In genomic region chr17:29162909-29163341, GRCh38 we compare ENCODE assay signal across 14 cellular contexts. TPM values are rescaled to one million over a fixed set of nuclear protein-coding genes. Genes with fewer than 3 reads are reported as not detected.
DNase-seq lines count a peak whose midpoint lies in the region; ATAC-seq and TF ChIP-seq lines count a peak whose summit lies in the region.
"Had no signal": no experiment of that assay in that cellular context is flagged by ENCODE, and none has a peak within 500 bp of the region (broad histone marks: within the 10 kb centered on the region; RNA-seq: fewer than 3 reads in every experiment).

No MANE protein-coding gene starts in this region.

- CTCF ChIA-PET in Panc1 (lab: Charles Lee): no interaction called here

- intact Hi-C loops in heart left ventricle (cut with DNase I) (no loop called here), left ventricle myocardium superior (cut with micrococcal nuclease) (no loop called here), Panc1 (cut with micrococcal nuclease; ENCODE audit: unreplicated experiment) (no loop called here), spleen (cut with DNase I; ENCODE audit: low total_unique reads) (no loop called here)

- H3K4me1 Mint-ChIP-seq in glutamatergic neuron (ENCODE audit: low read depth, unreplicated experiment): peaks cover 55% of the 10 kb centered on the region

- no peaks in the 10 kb centered on the region for H3K9me3 ChIP-seq in heart left ventricle
- no peaks in the 10 kb centered on the region for H3K9me3 ChIP-seq in Panc1 (ENCODE audit: control insufficient read depth, insufficient read depth, low read depth, low read length)
- no peaks in the 10 kb centered on the region for H3K9me3 ChIP-seq in spleen
- H3K9me3 ChIP-seq: mucosa of descending colon had no signal

- peak overlapping the region in 1 of 12 donors; percentile 27 for H3K27ac ChIP-seq in heart left ventricle
- peak overlapping the region; percentile 41 for H3K27ac ChIP-seq in Panc1 (ENCODE audit: low read length)
- H3K27ac ChIP-seq in spleen: peak overlapping the region in 4 of 8 donors; percentile 18 to 45 (median 43)

- in situ Hi-C loops in Panc1 (cut with HindIII; ENCODE audit: low pct_unique_long_range_greater_than_20kb, low sequenced_read_pairs): no loop called here

- no peaks in the 10 kb centered on the region for H3K36me3 Mint-ChIP-seq in glutamatergic neuron (ENCODE audit: unreplicated experiment)

- peaks cover 13% of the 10 kb centered on the region for H3K27me3 Mint-ChIP-seq in glutamatergic neuron (ENCODE audit: unreplicated experiment)
- H3K27me3 Mint-ChIP-seq: activated CD8-positive, alpha-beta T cell treated with anti-CD3 and anti-CD28 coated beads for 36 hours; stimulated activated naive CD8-positive, alpha-beta T cell treated with anti-CD3 and anti-CD28 coated beads, Interleukin-15, Interleukin-2, amounts not matched to agents 100 ng/mL and 50 ng/mL, for 24 hours had no signal

- H3K9me3 Mint-ChIP-seq in glutamatergic neuron (ENCODE audit: unreplicated experiment): peaks cover 15% of the 10 kb centered on the region
- H3K9me3 Mint-ChIP-seq: activated CD8-positive, alpha-beta T cell treated with anti-CD3 and anti-CD28 coated beads for 36 hours; stimulated activated naive CD8-positive, alpha-beta T cell treated with anti-CD3 and anti-CD28 coated beads, Interleukin-15, Interleukin-2, amounts not matched to agents 100 ng/mL and 50 ng/mL, for 24 hours had no signal

- no peak for TF ChIP-seq POLR2A in heart left ventricle (IDR thresholded peaks at IDR 0.05)
- no peak for TF ChIP-seq POLR2A in spleen (IDR thresholded peaks at IDR 0.05)

- POLR2A ChIA-PET in Panc1 (lab: Charles Lee): no interaction called here

- H3K27me3 ChIP-seq in heart left ventricle (no peaks in the 10 kb centered on the region), Panc1 (ENCODE audit: control insufficient read depth, insufficient read depth, low read length) (no peaks in the 10 kb centered on the region), spleen (replicated peaks in 1 of 7) (no peaks in the 10 kb centered on the region)

- TF ChIP-seq CTCF in heart left ventricle (IDR thresholded peaks at IDR 0.05) (no peak), Panc1 (IDR thresholded peaks at IDR 0.05) (no peak), glutamatergic neuron (IDR thresholded peaks at IDR 0.05; ENCODE audit: partially characterized antibody, unreplicated experiment) (no peak), spleen (IDR thresholded peaks at IDR 0.05 in 8 of 11, conservative IDR thresholded peaks at IDR 0.05 in 3 of 11) (no peak)

- DNase-seq in heart left ventricle (no peak), left ventricle myocardium superior (no peak), Panc1 (ENCODE audit: low read depth, low spot score) (no peak), glutamatergic neuron (peak; percentile 50), spleen (peak; percentile 55), NCI-H187 (lab: John Stamatoyannopoulos, UW) (no peak)
- DNase-seq: activated CD8-positive, alpha-beta T cell treated with anti-CD3 and anti-CD28 coated beads for 36 hours; amniotic stem cell; GDM1; mucosa of descending colon; NCI-H1105 treated with DMSO at 0.1 percent for 48 hours had no signal

- no TSS peak for BruUV-seq in Panc1 (replicated peaks; lab: Mats Ljungman, UMichigan)

- ATAC-seq in heart left ventricle (peak in 3 of 4 donors; percentile 12 to 25 (median 23)), left ventricle myocardium superior (no peak), Panc1 (no peak), GM21576 (IDR thresholded peaks at IDR 0.05; ENCODE audit: unreplicated experiment) (no peak), GM21619 (IDR thresholded peaks at IDR 0.05; ENCODE audit: unreplicated experiment) (no peak)
- ATAC-seq: activated CD8-positive, alpha-beta T cell treated with anti-CD3 and anti-CD28 coated beads for 36 hours; mucosa of descending colon had no signal

- H3K4me3 ChIP-seq in heart left ventricle (no peak overlapping the region), Panc1 (ENCODE audit: low read depth in 2 of 2, low read length in 2 of 2) (no peak overlapping the region), spleen (no peak overlapping the region)
- H3K4me3 ChIP-seq: mucosa of descending colon had no signal

- H3K4me3 Mint-ChIP-seq in glutamatergic neuron (ENCODE audit: unreplicated experiment): peak overlapping the region; percentile 54
- H3K4me3 Mint-ChIP-seq: activated CD8-positive, alpha-beta T cell treated with anti-CD3 and anti-CD28 coated beads for 36 hours; stimulated activated naive CD8-positive, alpha-beta T cell treated with anti-CD3 and anti-CD28 coated beads, Interleukin-15, Interleukin-2, amounts not matched to agents 100 ng/mL and 50 ng/mL, for 24 hours had no signal

- peak overlapping the region; percentile 53 for H3K27ac Mint-ChIP-seq in glutamatergic neuron (ENCODE audit: unreplicated experiment)
- H3K27ac Mint-ChIP-seq: activated CD8-positive, alpha-beta T cell treated with anti-CD3 and anti-CD28 coated beads for 36 hours; stimulated activated naive CD8-positive, alpha-beta T cell treated with anti-CD3 and anti-CD28 coated beads, Interleukin-15, Interleukin-2, amounts not matched to agents 100 ng/mL and 50 ng/mL, for 24 hours had no signal

- 46 to 66% (median 63%) methylated on average over 6 of the region's 6 CpGs for WGBS in heart left ventricle, 4 donors
- WGBS in spleen, 5 donors: 70 to 84% (median 83%) methylated on average over 5 to 6 of the region's 6 CpGs

- H3K36me3 ChIP-seq in heart left ventricle (peaks cover 0 to 27% (median 15%) of the 10 kb centered on the region in 9 donors), Panc1 (ENCODE audit: control insufficient read depth, insufficient read depth, low read length) (no peaks in the 10 kb centered on the region), spleen (peaks cover 0 to 21% (median 7%) of the 10 kb centered on the region in 6 donors)

- H3K4me1 ChIP-seq in heart left ventricle (peaks cover 2 to 58% (median 43%) of the 10 kb centered on the region in 12 donors), Panc1 (ENCODE audit: control insufficient read depth, insufficient read depth, low read length) (peaks cover 36% of the 10 kb centered on the region), spleen (peaks cover 0 to 60% (median 39%) of the 10 kb centered on the region in 6 donors)

RNA-seq across cellular contexts. Expression of gene MYO18A, which starts 17.3 kb away (rescaled TPM):
- 100 to 1,000 TPM; 241 to 340 (median 300) TPM for total RNA-seq in heart left ventricle
- 100 to 1,000 TPM in 1 of 2 donors, 10 to 100 TPM in 1; 83.5 to 306 TPM for polyA plus RNA-seq in heart left ventricle
- 346 TPM for total RNA-seq in left ventricle myocardium superior
- 108 TPM for total RNA-seq in Panc1 (2021; ENCODE audit: unreplicated experiment)
- polyA plus RNA-seq in Panc1 (2012; ENCODE audit: insufficient read length): 94.4 TPM
- 465 TPM for total RNA-seq in glutamatergic neuron (ENCODE audit: unreplicated experiment)
- total RNA-seq in spleen: 100 to 1,000 TPM in 2 of 7 donors, 10 to 100 TPM in 5; 57.6 to 114 (median 85.5) TPM
- polyA plus RNA-seq in spleen: 10 to 100 TPM; 24.2 to 55.0 (median 44.5) TPM

Comparison
In these comparisons a context has a peak if more than half of its experiments do, and no peak if none do; other contexts are left out.
1. ATAC-seq: peak in heart left ventricle (3 of 4); none in left ventricle myocardium superior (single experiment), Panc1 (single experiment), GM21576 (single experiment) and GM21619 (single experiment).
2. DNase-seq: peak in glutamatergic neuron (single experiment) and spleen (single experiment); none in heart left ventricle (0 of 5), left ventricle myocardium superior (single experiment), Panc1 (single experiment) and NCI-H187 (0 of 2).